Comparison of ENCODE assay signal across 1 cellular context in the genomic region with DNA sequence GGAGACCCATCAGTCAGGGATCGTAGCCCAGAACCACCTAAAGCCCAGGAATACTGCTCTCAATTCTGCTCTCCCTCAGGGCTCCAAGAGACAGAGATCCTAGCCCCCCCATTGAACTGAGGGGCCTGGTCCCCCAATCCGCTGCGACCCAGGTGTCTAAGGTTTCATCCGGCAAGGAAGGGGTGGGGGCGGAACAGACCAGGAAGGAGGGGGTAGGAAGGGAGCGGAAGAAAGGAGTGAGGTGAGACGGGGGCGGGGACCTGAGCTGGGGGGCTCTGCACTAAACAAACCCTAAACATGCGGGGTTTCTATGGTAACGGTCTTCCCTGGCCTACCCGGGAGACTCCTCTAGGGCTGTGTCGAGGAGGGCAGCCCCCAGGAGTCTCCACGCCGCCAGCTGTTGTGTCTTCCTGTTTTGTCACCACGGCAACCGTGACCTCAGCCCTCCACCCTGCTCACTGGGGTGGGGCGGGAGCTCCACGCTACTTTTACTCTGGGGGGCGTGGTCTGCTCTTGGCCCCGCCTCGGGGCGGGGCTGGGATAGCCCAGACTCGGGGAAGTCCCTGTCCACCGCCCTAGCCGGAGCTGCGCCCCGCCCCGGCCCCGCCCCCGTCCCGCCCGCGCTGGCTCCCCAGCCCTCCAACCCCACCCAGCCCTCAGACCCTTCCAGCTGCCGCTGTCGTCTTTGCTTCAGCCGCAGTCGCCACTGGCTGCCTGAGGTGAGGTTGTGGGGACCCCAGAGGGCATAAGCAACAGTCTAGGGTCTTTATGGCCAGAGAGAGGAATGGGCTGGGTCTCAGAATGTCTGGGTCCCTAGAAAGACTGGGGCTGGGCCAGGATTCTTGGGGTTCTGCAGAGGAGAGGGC.
A peak's percentile ranks its signal among the peaks of the same experiment; 100 is the strongest.
TF ChIP-seq lines count a peak whose summit lies in the region.

A gene with protein sequence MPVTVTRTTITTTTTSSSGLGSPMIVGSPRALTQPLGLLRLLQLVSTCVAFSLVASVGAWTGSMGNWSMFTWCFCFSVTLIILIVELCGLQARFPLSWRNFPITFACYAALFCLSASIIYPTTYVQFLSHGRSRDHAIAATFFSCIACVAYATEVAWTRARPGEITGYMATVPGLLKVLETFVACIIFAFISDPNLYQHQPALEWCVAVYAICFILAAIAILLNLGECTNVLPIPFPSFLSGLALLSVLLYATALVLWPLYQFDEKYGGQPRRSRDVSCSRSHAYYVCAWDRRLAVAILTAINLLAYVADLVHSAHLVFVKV (plus strand): TSS at position 659 of the 866 bp plus-strand sequence. CDS start 5,647 bp downstream, outside the sequence.

TF ChIP-seq in A549, 52 proteins besides CTCF, POLR2A, EP300 and RAD21 (continued from another document):
- TF ChIP-seq, protein P1, sequence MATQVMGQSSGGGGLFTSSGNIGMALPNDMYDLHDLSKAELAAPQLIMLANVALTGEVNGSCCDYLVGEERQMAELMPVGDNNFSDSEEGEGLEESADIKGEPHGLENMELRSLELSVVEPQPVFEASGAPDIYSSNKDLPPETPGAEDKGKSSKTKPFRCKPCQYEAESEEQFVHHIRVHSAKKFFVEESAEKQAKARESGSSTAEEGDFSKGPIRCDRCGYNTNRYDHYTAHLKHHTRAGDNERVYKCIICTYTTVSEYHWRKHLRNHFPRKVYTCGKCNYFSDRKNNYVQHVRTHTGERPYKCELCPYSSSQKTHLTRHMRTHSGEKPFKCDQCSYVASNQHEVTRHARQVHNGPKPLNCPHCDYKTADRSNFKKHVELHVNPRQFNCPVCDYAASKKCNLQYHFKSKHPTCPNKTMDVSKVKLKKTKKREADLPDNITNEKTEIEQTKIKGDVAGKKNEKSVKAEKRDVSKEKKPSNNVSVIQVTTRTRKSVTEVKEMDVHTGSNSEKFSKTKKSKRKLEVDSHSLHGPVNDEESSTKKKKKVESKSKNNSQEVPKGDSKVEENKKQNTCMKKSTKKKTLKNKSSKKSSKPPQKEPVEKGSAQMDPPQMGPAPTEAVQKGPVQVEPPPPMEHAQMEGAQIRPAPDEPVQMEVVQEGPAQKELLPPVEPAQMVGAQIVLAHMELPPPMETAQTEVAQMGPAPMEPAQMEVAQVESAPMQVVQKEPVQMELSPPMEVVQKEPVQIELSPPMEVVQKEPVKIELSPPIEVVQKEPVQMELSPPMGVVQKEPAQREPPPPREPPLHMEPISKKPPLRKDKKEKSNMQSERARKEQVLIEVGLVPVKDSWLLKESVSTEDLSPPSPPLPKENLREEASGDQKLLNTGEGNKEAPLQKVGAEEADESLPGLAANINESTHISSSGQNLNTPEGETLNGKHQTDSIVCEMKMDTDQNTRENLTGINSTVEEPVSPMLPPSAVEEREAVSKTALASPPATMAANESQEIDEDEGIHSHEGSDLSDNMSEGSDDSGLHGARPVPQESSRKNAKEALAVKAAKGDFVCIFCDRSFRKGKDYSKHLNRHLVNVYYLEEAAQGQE (IDR thresholded peaks at IDR 0.05), result peak; percentile 21; the same call in 1 of the 2 replicates
- TF ChIP-seq EHF (CRISPR knock-in tag; IDR thresholded peaks at IDR 0.05), result peak; percentile 34; the same call in 1 of the 2 replicates
- TF ChIP-seq, protein P2, sequence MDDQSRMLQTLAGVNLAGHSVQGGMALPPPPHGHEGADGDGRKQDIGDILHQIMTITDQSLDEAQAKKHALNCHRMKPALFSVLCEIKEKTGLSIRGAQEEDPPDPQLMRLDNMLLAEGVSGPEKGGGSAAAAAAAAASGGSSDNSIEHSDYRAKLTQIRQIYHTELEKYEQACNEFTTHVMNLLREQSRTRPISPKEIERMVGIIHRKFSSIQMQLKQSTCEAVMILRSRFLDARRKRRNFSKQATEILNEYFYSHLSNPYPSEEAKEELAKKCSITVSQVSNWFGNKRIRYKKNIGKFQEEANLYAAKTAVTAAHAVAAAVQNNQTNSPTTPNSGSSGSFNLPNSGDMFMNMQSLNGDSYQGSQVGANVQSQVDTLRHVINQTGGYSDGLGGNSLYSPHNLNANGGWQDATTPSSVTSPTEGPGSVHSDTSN (IDR thresholded peaks at IDR 0.05), result peak; percentile 91
- TF ChIP-seq SMC3 (IDR thresholded peaks at IDR 0.05), result no peak
- no peak for TF ChIP-seq NFE2L2 (conservative IDR thresholded peaks at IDR 0.05; ENCODE audit: low read length)
- TF ChIP-seq TFCP2L1 (CRISPR knock-in tag; IDR thresholded peaks at IDR 0.05), result peak; percentile 96
- no peak for TF ChIP-seq HEYL (CRISPR knock-in tag; IDR thresholded peaks at IDR 0.05)
- TF ChIP-seq EHMT2 (IDR thresholded peaks at IDR 0.05; ENCODE audit: low read depth), result no peak
- TF ChIP-seq TP53 (CRISPR knock-in tag; IDR thresholded peaks at IDR 0.05), result no peak; the same call in 1 of the 2 replicates
- peak in 1 of 2 experiments; percentile 69; a peak in 4 of 5 replicates for TF ChIP-seq JUN (IDR thresholded peaks at IDR 0.05)
- no peak for TF ChIP-seq ZSCAN20 (CRISPR knock-in tag; IDR thresholded peaks at IDR 0.05)
- peak; percentile 91 for TF ChIP-seq MYC (IDR thresholded peaks at IDR 0.05; ENCODE audit: borderline replicate concordance, low read length)
- TF ChIP-seq RFX5 (IDR thresholded peaks at IDR 0.05), result peak; percentile 37; the same call in 1 of the 2 replicates
- TF ChIP-seq MAFK (IDR thresholded peaks at IDR 0.05; ENCODE audit: partially characterized antibody), result no peak
- peak; percentile 97 for TF ChIP-seq MAZ (IDR thresholded peaks at IDR 0.05; ENCODE audit: borderline replicate concordance, low read depth, low read length)
- TF ChIP-seq RARB (CRISPR knock-in tag; IDR thresholded peaks at IDR 0.05), result 0 out of 2 replicates have a peak, but pooled peaks have one; percentile 13
- TF ChIP-seq NR3C1 (IDR thresholded peaks at IDR 0.05), result no peak
- TF ChIP-seq GATA3 (IDR thresholded peaks at IDR 0.05; ENCODE audit: borderline replicate concordance), result peak; percentile 75
- TF ChIP-seq, protein P3, sequence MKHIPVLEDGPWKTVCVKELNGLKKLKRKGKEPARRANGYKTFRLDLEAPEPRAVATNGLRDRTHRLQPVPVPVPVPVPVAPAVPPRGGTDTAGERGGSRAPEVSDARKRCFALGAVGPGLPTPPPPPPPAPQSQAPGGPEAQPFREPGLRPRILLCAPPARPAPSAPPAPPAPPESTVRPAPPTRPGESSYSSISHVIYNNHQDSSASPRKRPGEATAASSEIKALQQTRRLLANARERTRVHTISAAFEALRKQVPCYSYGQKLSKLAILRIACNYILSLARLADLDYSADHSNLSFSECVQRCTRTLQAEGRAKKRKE (CRISPR knock-in tag; IDR thresholded peaks at IDR 0.05; ENCODE audit: low read depth), result 0 out of 2 replicates have a peak, but pooled peaks have one; percentile 45
- TF ChIP-seq CEBPB (IDR thresholded peaks at IDR 0.05), result no peak
- TF ChIP-seq CBX8 (IDR thresholded peaks at IDR 0.05), result no peak
- peak; percentile 76 for TF ChIP-seq FOSB (CRISPR knock-in tag; IDR thresholded peaks at IDR 0.05)
- no peak for TF ChIP-seq FOSL2 (IDR thresholded peaks at IDR 0.05)
- no peak; the same call in 1 of the 2 replicates for TF ChIP-seq FOSL2 (CRISPR knock-in tag; IDR thresholded peaks at IDR 0.05)
- TF ChIP-seq PHF8 (IDR thresholded peaks at IDR 0.05; ENCODE audit: borderline replicate concordance, low read depth), result peak; percentile 17; the same call in 1 of the 2 replicates
- no peak for TF ChIP-seq ZNF302 (CRISPR knock-in tag; IDR thresholded peaks at IDR 0.05)
- TF ChIP-seq, protein P4, sequence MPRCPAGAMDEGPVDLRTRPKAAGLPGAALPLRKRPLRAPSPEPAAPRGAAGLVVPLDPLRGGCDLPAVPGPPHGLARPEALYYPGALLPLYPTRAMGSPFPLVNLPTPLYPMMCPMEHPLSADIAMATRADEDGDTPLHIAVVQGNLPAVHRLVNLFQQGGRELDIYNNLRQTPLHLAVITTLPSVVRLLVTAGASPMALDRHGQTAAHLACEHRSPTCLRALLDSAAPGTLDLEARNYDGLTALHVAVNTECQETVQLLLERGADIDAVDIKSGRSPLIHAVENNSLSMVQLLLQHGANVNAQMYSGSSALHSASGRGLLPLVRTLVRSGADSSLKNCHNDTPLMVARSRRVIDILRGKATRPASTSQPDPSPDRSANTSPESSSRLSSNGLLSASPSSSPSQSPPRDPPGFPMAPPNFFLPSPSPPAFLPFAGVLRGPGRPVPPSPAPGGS (IDR thresholded peaks at IDR 0.05), result peak; percentile 69; the same call in 2 of the 3 replicates
- TF ChIP-seq, protein P5, sequence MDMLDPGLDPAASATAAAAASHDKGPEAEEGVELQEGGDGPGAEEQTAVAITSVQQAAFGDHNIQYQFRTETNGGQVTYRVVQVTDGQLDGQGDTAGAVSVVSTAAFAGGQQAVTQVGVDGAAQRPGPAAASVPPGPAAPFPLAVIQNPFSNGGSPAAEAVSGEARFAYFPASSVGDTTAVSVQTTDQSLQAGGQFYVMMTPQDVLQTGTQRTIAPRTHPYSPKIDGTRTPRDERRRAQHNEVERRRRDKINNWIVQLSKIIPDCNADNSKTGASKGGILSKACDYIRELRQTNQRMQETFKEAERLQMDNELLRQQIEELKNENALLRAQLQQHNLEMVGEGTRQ (IDR thresholded peaks at IDR 0.05), result no peak
TF ChIP-seq in A549: peak in this region for 18.
